ENCODE assay signal across 8 cellular contexts in genomic region chr5:139652788-139653241, GRCh38. TPM values are rescaled to one million over a fixed set of nuclear protein-coding genes. Genes with fewer than 3 reads are reported as not detected.
DNase-seq lines count a peak whose midpoint lies in the region; ATAC-seq and TF ChIP-seq lines count a peak whose summit lies in the region.

No MANE protein-coding gene starts in this region.

- H3K4me3 Mint-ChIP-seq in CD14-positive monocyte: peak overlapping the region; percentile 99 to 100
- H3K4me3 Mint-ChIP-seq in glutamatergic neuron (ENCODE audit: unreplicated experiment): peak overlapping the region; percentile 84
- peak overlapping the region; percentile 92 for H3K4me3 Mint-ChIP-seq in stimulated activated memory B cell treated with anti-CD40 and anti-IgM and Interleukin-4, amounts not matched to agents 10 μg/mL and 1 μg/mL and 100 μg/mL, for 72 hours
- no peak overlapping the region for H3K4me3 Mint-ChIP-seq in activated CD4-positive, alpha-beta memory T cell treated with anti-CD3 and anti-CD28 coated beads, Interleukin-2, amount 10 ng/mL, durations not matched to agents 7 days and 5 days

- intact Hi-C loops in CD14-positive monocyte (cut with micrococcal nuclease): loop anchor here in 1 of 2 donors (1.0 kb wide), 1 partner anchor 7 kb away; no protein-coding TSS in a partner anchor

- DNase-seq in CD14-positive monocyte (ENCODE audit: low spot score): no peak
- DNase-seq in OCI-M1 (lab: John Stamatoyannopoulos, UW): peak; percentile 43
- DNase-seq in glutamatergic neuron: no peak
- DNase-seq in activated CD4-positive, alpha-beta memory T cell treated with anti-CD3 and anti-CD28 coated beads, Interleukin-2, amount 10 ng/mL, durations not matched to agents 7 days and 5 days: no peak
- DNase-seq in HUDEP-2 (lab: John Stamatoyannopoulos, UW; ENCODE audit: unreplicated experiment in 76 of 76): no peak
- DNase-seq in RPMI8226: no peak

- POLR2A ChIA-PET in activated CD4-positive, alpha-beta memory T cell treated with anti-CD3 and anti-CD28 coated beads, Interleukin-2, amount 10 ng/mL, durations not matched to agents 7 days and 5 days (lab: Charles Lee): interaction anchor here (1.0 to 1.1 kb wide), 2 partner anchors 48 to 238 kb away, joined by 3 read pairs; no protein-coding TSS in a partner anchor

- no peak for TF ChIP-seq CTCF in CD14-positive monocyte (IDR thresholded peaks at IDR 0.05)
- no peak for TF ChIP-seq CTCF in glutamatergic neuron (IDR thresholded peaks at IDR 0.05; ENCODE audit: partially characterized antibody, unreplicated experiment)

- H3K36me3 Mint-ChIP-seq in CD14-positive monocyte (peaks cover 21 to 35% of the 10 kb centered on the region in 2 donors), glutamatergic neuron (ENCODE audit: unreplicated experiment) (no peaks in the 10 kb centered on the region)
- H3K36me3 Mint-ChIP-seq in stimulated activated memory B cell treated with anti-CD40 and anti-IgM and Interleukin-4, amounts not matched to agents 10 μg/mL and 1 μg/mL and 100 μg/mL, for 72 hours: peaks cover 8% of the 10 kb centered on the region
- no peaks in the 10 kb centered on the region for H3K36me3 Mint-ChIP-seq in activated CD4-positive, alpha-beta memory T cell treated with anti-CD3 and anti-CD28 coated beads, Interleukin-2, amount 10 ng/mL, durations not matched to agents 7 days and 5 days (ENCODE audit: low read depth)

- ATAC-seq in GM21528 (IDR thresholded peaks at IDR 0.05; ENCODE audit: low FRiP score, unreplicated experiment): peak; percentile 20
- ATAC-seq in stimulated activated memory B cell treated with anti-CD40 and anti-IgM and Interleukin-4, amounts not matched to agents 10 μg/mL and 1 μg/mL and 100 μg/mL, for 72 hours: peak; percentile 37

- H3K4me1 Mint-ChIP-seq in CD14-positive monocyte (peaks cover 59% of the 10 kb centered on the region), glutamatergic neuron (ENCODE audit: low read depth, unreplicated experiment) (peaks cover 36% of the 10 kb centered on the region)
- peaks cover 67% of the 10 kb centered on the region for H3K4me1 Mint-ChIP-seq in stimulated activated memory B cell treated with anti-CD40 and anti-IgM and Interleukin-4, amounts not matched to agents 10 μg/mL and 1 μg/mL and 100 μg/mL, for 72 hours
- H3K4me1 Mint-ChIP-seq in activated CD4-positive, alpha-beta memory T cell treated with anti-CD3 and anti-CD28 coated beads, Interleukin-2, amount 10 ng/mL, durations not matched to agents 7 days and 5 days: peaks cover 33% of the 10 kb centered on the region

- H3K27me3 Mint-ChIP-seq in CD14-positive monocyte (ENCODE audit: low read depth in 3 of 3) (peaks cover 31 to 65% (median 48%) of the 10 kb centered on the region in 3 donors), glutamatergic neuron (ENCODE audit: unreplicated experiment) (peaks cover 18% of the 10 kb centered on the region)
- H3K27me3 Mint-ChIP-seq in stimulated activated memory B cell treated with anti-CD40 and anti-IgM and Interleukin-4, amounts not matched to agents 10 μg/mL and 1 μg/mL and 100 μg/mL, for 72 hours: no peaks in the 10 kb centered on the region
- peaks cover 38% of the 10 kb centered on the region for H3K27me3 Mint-ChIP-seq in activated CD4-positive, alpha-beta memory T cell treated with anti-CD3 and anti-CD28 coated beads, Interleukin-2, amount 10 ng/mL, durations not matched to agents 7 days and 5 days

- peak overlapping the region; percentile 18 to 92 (median 66) for H3K27ac Mint-ChIP-seq in CD14-positive monocyte
- H3K27ac Mint-ChIP-seq in glutamatergic neuron (ENCODE audit: unreplicated experiment): peak overlapping the region; percentile 49
- H3K27ac Mint-ChIP-seq in stimulated activated memory B cell treated with anti-CD40 and anti-IgM and Interleukin-4, amounts not matched to agents 10 μg/mL and 1 μg/mL and 100 μg/mL, for 72 hours: peak overlapping the region; percentile 88
- H3K27ac Mint-ChIP-seq in activated CD4-positive, alpha-beta memory T cell treated with anti-CD3 and anti-CD28 coated beads, Interleukin-2, amount 10 ng/mL, durations not matched to agents 7 days and 5 days: no peak overlapping the region

- CTCF ChIA-PET in activated CD4-positive, alpha-beta memory T cell treated with anti-CD3 and anti-CD28 coated beads, Interleukin-2, amount 10 ng/mL, durations not matched to agents 7 days and 5 days (lab: Charles Lee): interaction anchor here (1.4 kb wide), 1 partner anchor 19 kb away, joined by 9 read pairs; no protein-coding TSS in a partner anchor

- peaks cover 0 to 17% (median 3%) of the 10 kb centered on the region in 7 donors for H3K9me3 Mint-ChIP-seq in CD14-positive monocyte
- peaks cover 16% of the 10 kb centered on the region for H3K9me3 Mint-ChIP-seq in glutamatergic neuron (ENCODE audit: unreplicated experiment)
- no peaks in the 10 kb centered on the region for H3K9me3 Mint-ChIP-seq in stimulated activated memory B cell treated with anti-CD40 and anti-IgM and Interleukin-4, amounts not matched to agents 10 μg/mL and 1 μg/mL and 100 μg/mL, for 72 hours
- H3K9me3 Mint-ChIP-seq in activated CD4-positive, alpha-beta memory T cell treated with anti-CD3 and anti-CD28 coated beads, Interleukin-2, amount 10 ng/mL, durations not matched to agents 7 days and 5 days: no peaks in the 10 kb centered on the region

RNA-seq across cellular contexts. Expression of gene CXXC5, which starts 4.7 kb away (rescaled TPM):
- polyA plus RNA-seq in CD14-positive monocyte: 10 to 100 TPM; 33.7 to 37.2 TPM
- total RNA-seq in glutamatergic neuron (ENCODE audit: unreplicated experiment): 130 TPM
- total RNA-seq in activated CD4-positive, alpha-beta memory T cell treated with anti-CD3 and anti-CD28 coated beads, Interleukin-2, amount 10 ng/mL, durations not matched to agents 7 days and 5 days: 1 to 10 TPM; 1.4 to 1.7 TPM

Comparison
In these comparisons a context has a peak if more than half of its experiments do, and no peak if none do; other contexts are left out.
1. RNA of gene CXXC5, which starts 4.7 kb away (total RNA-seq): 130 TPM in glutamatergic neuron (single experiment); 1.4 to 1.7 TPM in activated CD4-positive, alpha-beta memory T cell treated with anti-CD3 and anti-CD28 coated beads, Interleukin-2, amount 10 ng/mL, durations not matched to agents 7 days and 5 days; every median in the first group is over 10 times any median in the second.